ENCODE assay signal across 24 cellular contexts in genomic region chr22:35739076-35739475, GRCh38. TPM values are rescaled to one million over a fixed set of nuclear protein-coding genes. Genes with fewer than 3 reads are reported as not detected.
"Had no signal": no experiment of that assay in that cellular context is flagged by ENCODE, and none has a peak within 500 bp of the region (broad histone marks: within the 10 kb centered on the region; RNA-seq: fewer than 3 reads in every experiment).

No MANE protein-coding gene starts in this region.

- H3K4me2 ChIP-seq: neural progenitor cell had no signal

- H3K27ac ChIP-seq: brain microvascular endothelial cell, neural progenitor cell, suprapubic skin had no signal

- H3K9me3 ChIP-seq: mucosa of descending colon, suprapubic skin had no signal

- H3K4me3 Mint-ChIP-seq: activated CD4-positive, alpha-beta T cell treated with anti-CD3 and anti-CD28 coated beads, Interleukin-2, amount 10 ng/mL, durations not matched to agents 24 days and 14 days; activated CD8-positive, alpha-beta T cell treated with anti-CD3 and anti-CD28 coated beads for 36 hours; memory B cell; neural progenitor cell; stimulated activated naive CD8-positive, alpha-beta T cell treated with anti-CD3 and anti-CD28 coated beads, Interleukin-15, Interleukin-2, amounts not matched to agents 100 ng/mL and 50 ng/mL, for 24 hours had no signal

- H3K9me3 Mint-ChIP-seq: activated CD4-positive, alpha-beta T cell treated with anti-CD3 and anti-CD28 coated beads, Interleukin-2, amount 10 ng/mL, durations not matched to agents 24 days and 14 days; activated CD8-positive, alpha-beta T cell treated with anti-CD3 and anti-CD28 coated beads for 36 hours; memory B cell; neural progenitor cell; stimulated activated naive CD8-positive, alpha-beta T cell treated with anti-CD3 and anti-CD28 coated beads, Interleukin-15, Interleukin-2, amounts not matched to agents 100 ng/mL and 50 ng/mL, for 24 hours had no signal

- H3K4me3 ChIP-seq: mucosa of descending colon, neural progenitor cell, suprapubic skin had no signal

- ATAC-seq: activated CD4-positive, CD25-positive, alpha-beta regulatory T cell treated with anti-CD3 and anti-CD28 coated beads, Interleukin-2, amount 50 U/mL, for 24 hours; activated CD8-positive, alpha-beta T cell treated with anti-CD3 and anti-CD28 coated beads for 36 hours; SK-N-SH treated with all-trans-retinoic acid at 6 μM for 48 hours had no signal

- H3K36me3 Mint-ChIP-seq: memory B cell had no signal

- H3K4me1 Mint-ChIP-seq: activated CD4-positive, alpha-beta T cell treated with anti-CD3 and anti-CD28 coated beads, Interleukin-2, amount 10 ng/mL, durations not matched to agents 24 days and 14 days had no signal

- H3K27me3 ChIP-seq: brain microvascular endothelial cell, neural progenitor cell, suprapubic skin had no signal

- H3K27me3 Mint-ChIP-seq: activated CD8-positive, alpha-beta T cell treated with anti-CD3 and anti-CD28 coated beads for 36 hours; stimulated activated naive CD8-positive, alpha-beta T cell treated with anti-CD3 and anti-CD28 coated beads, Interleukin-15, Interleukin-2, amounts not matched to agents 100 ng/mL and 50 ng/mL, for 24 hours had no signal

- H3K36me3 ChIP-seq: neural progenitor cell had no signal

- DNase-seq: activated CD4-positive, alpha-beta T cell treated with anti-CD3 and anti-CD28 coated beads, Interleukin-2, amount 10 ng/mL, durations not matched to agents 24 days and 14 days; activated naive CD4-positive, alpha-beta T cell treated with Interleukin-2 at 50 U/mL for 16 hours; activated T-cell treated with anti-CD3 and anti-CD28 coated beads, Interleukin-2, amount 50 U/mL, for 48 hours; brain microvascular endothelial cell; central memory CD4-positive, alpha-beta T cell; effector CD8-positive, alpha-beta T cell; foreskin melanocyte; hypothalamus; left ventricle myocardium superior; mucosa of descending colon; stimulated activated CD4-positive, alpha-beta T cell treated with anti-CD3 and anti-CD28 coated beads, Interleukin-4, amount 100 ng/mL, for 24 hours had no signal

- H2AFZ ChIP-seq: neural progenitor cell had no signal

- H3K27ac Mint-ChIP-seq: activated CD4-positive, alpha-beta T cell treated with anti-CD3 and anti-CD28 coated beads, Interleukin-2, amount 10 ng/mL, durations not matched to agents 24 days and 14 days; activated CD8-positive, alpha-beta T cell treated with anti-CD3 and anti-CD28 coated beads for 36 hours; memory B cell; neural progenitor cell; stimulated activated naive CD8-positive, alpha-beta T cell treated with anti-CD3 and anti-CD28 coated beads, Interleukin-15, Interleukin-2, amounts not matched to agents 100 ng/mL and 50 ng/mL, for 24 hours had no signal

- H3K9ac ChIP-seq: neural progenitor cell had no signal

RNA-seq across cellular contexts. Expression of gene APOL5, which starts 21.4 kb away (rescaled TPM):
- total RNA-seq: activated CD4-positive, alpha-beta T cell treated with anti-CD3 and anti-CD28 coated beads, Interleukin-2, amount 10 ng/mL, durations not matched to agents 24 days and 14 days; activated CD8-positive, alpha-beta T cell treated with anti-CD3 and anti-CD28 coated beads for 36 hours; dermis blood vessel endothelial cell; esophagus mucosa; left ventricle myocardium superior; mucosa of descending colon; osteoblast; pulmonary artery endothelial cell; right cardiac atrium; T-helper 2 cell treated with Interferon-gamma antibody and Interleukin-4, amounts not matched to agents 100 ng/mL and 5 ng/mL, for 36 hours had no signal
